In genomic region chr22:45008853-45009751, GRCh38 we compare ENCODE assay signal across 9 cellular contexts. TPM values are rescaled to one million over a fixed set of nuclear protein-coding genes. Genes with fewer than 3 reads are reported as not detected.
A peak's percentile ranks its signal among the peaks of the same experiment; 100 is the strongest.
DNase-seq lines count a peak whose midpoint lies in the region; ATAC-seq and TF ChIP-seq lines count a peak whose summit lies in the region.
"Had no signal": no experiment of that assay in that cellular context is flagged by ENCODE, and none has a peak within 500 bp of the region (broad histone marks: within the 10 kb centered on the region; RNA-seq: fewer than 3 reads in every experiment).

No MANE protein-coding gene starts in this region.

- TF ChIP-seq CTCF in BJ (IDR thresholded peaks at IDR 0.05; ENCODE audit: insufficient read depth, low read depth, low read length) (no peak), neural cell (IDR thresholded peaks at IDR 0.05; ENCODE audit: poor library complexity, severe bottlenecking) (no peak)

- H3F3A ChIP-seq in neural cell (ENCODE audit: insufficient read depth, low read length, poor library complexity, severe bottlenecking), result peaks cover 6% of the 10 kb centered on the region

- CTCF ChIA-PET in BJ (lab: Yijun Ruan, JAX), result interaction anchor here (1.4 to 2.1 kb wide), 3 partner anchors 15 to 87 kb away, joined by 4 to 7 read pairs (median 4); no protein-coding TSS in a partner anchor

- peak overlapping the region; percentile 73 for H3K9ac ChIP-seq in neural cell (ENCODE audit: low read length)

- H3K4me2 ChIP-seq in neural cell (ENCODE audit: low read length), result no peak overlapping the region

- no peaks in the 10 kb centered on the region for H4K20me1 ChIP-seq in neural cell (ENCODE audit: insufficient read depth)

- H3K9me3 ChIP-seq in neural cell (ENCODE audit: low read length), result no peaks in the 10 kb centered on the region

- H3K27me3 ChIP-seq in BJ (ENCODE audit: control insufficient read depth, insufficient read depth, low read length) (peaks cover 39% of the 10 kb centered on the region), neural cell (ENCODE audit: insufficient read depth, low read depth, low read length) (no peaks in the 10 kb centered on the region)

- DNase-seq in BJ (ENCODE audit: low read depth) (no peak), NCI-H146 (lab: John Stamatoyannopoulos, UW) (peak; percentile 49), dermis blood vessel endothelial cell (peak; percentile 7), OCI-M2 (lab: John Stamatoyannopoulos, UW; ENCODE audit: unreplicated experiment) (no peak), NCI-H510A (lab: John Stamatoyannopoulos, UW) (no peak)
- DNase-seq: activated CD4-positive, alpha-beta T cell treated with anti-CD3 and anti-CD28 coated beads, Interleukin-2, amount 50 U/mL, for 4 hours had no signal

- peak overlapping the region; percentile 73 for H3K27ac ChIP-seq in neural cell (ENCODE audit: low read length)

- no peak for TF ChIP-seq RAD21 in neural cell (conservative IDR thresholded peaks at IDR 0.05)

- peaks cover 25% of the 10 kb centered on the region for H3K79me2 ChIP-seq in neural cell (replicated peaks; ENCODE audit: insufficient read depth, low read length)

- H3K36me3 ChIP-seq in BJ (ENCODE audit: control insufficient read depth, insufficient read depth, low read length), result no peaks in the 10 kb centered on the region
- H3K36me3 ChIP-seq in neural cell (ENCODE audit: insufficient read depth, low read length), result no peaks in the 10 kb centered on the region

- no peaks in the 10 kb centered on the region for H3K9me2 ChIP-seq in neural cell (ENCODE audit: insufficient read depth, low read length)

- H2AFZ ChIP-seq in neural cell (ENCODE audit: low read depth, low read length), result no peak overlapping the region

- ATAC-seq in esophagus mucosa (no peak), HG02870 (IDR thresholded peaks at IDR 0.05; ENCODE audit: unreplicated experiment) (no peak)

- peak overlapping the region; percentile 23; the same call in 1 of the 2 replicates for H3K4me3 ChIP-seq in BJ (ENCODE audit: low read depth, low read length)
- H3K4me3 ChIP-seq in neural cell (ENCODE audit: low read length), result peak overlapping the region; percentile 98

- no peak for TF ChIP-seq EP300 in neural cell (conservative IDR thresholded peaks at IDR 0.05; ENCODE audit: poor library complexity, severe bottlenecking)

- POLR2A ChIA-PET in BJ (lab: Charles Lee), result no interaction called here

TF ChIP-seq in neural cell, 6 proteins besides CTCF, POLR2A, EP300 and RAD21:
- TF ChIP-seq TAF1 (IDR thresholded peaks at IDR 0.05; ENCODE audit: low read depth) (no peak), MXI1 (conservative IDR thresholded peaks at IDR 0.05; ENCODE audit: poor library complexity, severe bottlenecking) (peak; percentile 45), POLR2AphosphoS5 (IDR thresholded peaks at IDR 0.05) (peak; percentile 1)
TF ChIP-seq in neural cell: peak in this region for 2.

RNA-seq across cellular contexts. Expression of gene PHF21B, which starts 0.7 kb away (rescaled TPM):
- 0.01 TPM in 1 of 2 replicates, not detected in the other for polyA plus RNA-seq in BJ (2011; rRNA removed)
- not detected in 2 replicates for polyA minus RNA-seq in BJ (2011; rRNA and poly(A)+ RNA removed)
- total RNA-seq in dermis blood vessel endothelial cell, result under 0.01 TPM in 1 of 2 replicates, not detected in the other
- 49.5 and 56.4 TPM in 2 replicates for polyA plus RNA-seq in neural cell
- 62.3 and 63.1 TPM in 2 replicates for polyA minus RNA-seq in neural cell
- not detected for total RNA-seq in esophagus mucosa

Comparison
In these comparisons a context has a peak if more than half of its experiments do, and no peak if none do; other contexts are left out.
1. DNase-seq: peak in NCI-H146 (single experiment) and dermis blood vessel endothelial cell (single experiment); none in BJ (single experiment), OCI-M2 (single experiment) and NCI-H510A (single experiment).